ENCODE assay signal across 21 cellular contexts in genomic region chr20:57768519-57768918, GRCh38. TPM values are rescaled to one million over a fixed set of nuclear protein-coding genes. Genes with fewer than 3 reads are reported as not detected.
A peak's percentile ranks its signal among the peaks of the same experiment; 100 is the strongest.
DNase-seq lines count a peak whose midpoint lies in the region; ATAC-seq and TF ChIP-seq lines count a peak whose summit lies in the region.
"Had no signal": no experiment of that assay in that cellular context is flagged by ENCODE, and none has a peak within 500 bp of the region (broad histone marks: within the 10 kb centered on the region; RNA-seq: fewer than 3 reads in every experiment).

No MANE protein-coding gene starts in this region.

- intact Hi-C loops in prostate gland (cut with DNase I), result no loop called here

- TF ChIP-seq POLR2A in prostate gland (IDR thresholded peaks at IDR 0.05), result no peak

- peaks cover 36 to 68% (median 60%) of the 10 kb centered on the region in 10 experiments for H3K4me1 ChIP-seq in BLaER1 treated with 17β-estradiol and CSF1 and Interleukin-3, amounts not matched to agents 10 nM and 100 nM
- H3K4me1 ChIP-seq in prostate gland (replicated peaks), result no peaks in the 10 kb centered on the region
- H3K4me1 ChIP-seq: BE2C had no signal

- H3K36me3 ChIP-seq in BLaER1 treated with 17β-estradiol and CSF1 and Interleukin-3, amounts not matched to agents 10 nM and 100 nM, result 0 out of 22 replicates have a peak, but pooled peaks cover 0 to 4% (median 0%) of the 10 kb centered on the region in 11 experiments
- H3K36me3 ChIP-seq in prostate gland, result no peaks in the 10 kb centered on the region
- H3K36me3 ChIP-seq: BE2C, SJSA1 had no signal

- 83% methylated on average over 1 of the region's 1 CpG for WGBS in prostate gland

- H3K4me3 ChIP-seq in BLaER1 treated with 17β-estradiol and CSF1 and Interleukin-3, amounts not matched to agents 10 nM and 100 nM, result no peak overlapping the region
- H3K4me3 ChIP-seq in coronary artery (no peak overlapping the region), prostate gland (no peak overlapping the region)
- H3K4me3 ChIP-seq: SJSA1 had no signal

- no peak for TF ChIP-seq CTCF in coronary artery (IDR thresholded peaks at IDR 0.05)
- TF ChIP-seq CTCF in prostate gland (IDR thresholded peaks at IDR 0.05), result no peak

- no peaks in the 10 kb centered on the region for H3K27me3 ChIP-seq in BLaER1 treated with 17β-estradiol and CSF1 and Interleukin-3, amounts not matched to agents 10 nM and 100 nM
- H3K27me3 ChIP-seq in prostate gland (replicated peaks; ENCODE audit: insufficient read depth), result no peaks in the 10 kb centered on the region
- H3K27me3 ChIP-seq: BE2C, SJSA1 had no signal

- peak overlapping the region in 1 of 11 experiments; percentile 10; a peak in 1 of 22 replicates for H3K9ac ChIP-seq in BLaER1 treated with 17β-estradiol and CSF1 and Interleukin-3, amounts not matched to agents 10 nM and 100 nM

- ATAC-seq in GM18517 (IDR thresholded peaks at IDR 0.05; ENCODE audit: unreplicated experiment), result no peak

- H3K27ac ChIP-seq in BLaER1 treated with 17β-estradiol and CSF1 and Interleukin-3, amounts not matched to agents 10 nM and 100 nM, result no peak overlapping the region; a peak in 1 of 22 replicates
- H3K27ac ChIP-seq in coronary artery (no peak overlapping the region), prostate gland (peak overlapping the region; percentile 77 to 93)
- H3K27ac ChIP-seq: SJSA1 had no signal

- DNase-seq in NCI-H82 (lab: John Stamatoyannopoulos, UW), result peak; percentile 76
- DNase-seq in coronary artery (ENCODE audit: low spot score), result peak; percentile 19
- DNase-seq in prostate gland (ENCODE audit: low spot score), result no peak
- DNase-seq in ecto neural progenitor cell (ENCODE audit: low spot score), result no peak
- DNase-seq in T-helper 9 cell, result no peak
- DNase-seq in 8988T, result no peak
- DNase-seq: ACHN; BE2C; CD4-positive, alpha-beta T cell; COR-L47; DMS53; HCEC 1CT; NCI-H1092; NCI-H1417 treated with DMSO at 0.1 percent for 48 hours; NCI-H1694 treated with DMSO at 0.1 percent for 48 hours; NCI-H2081; NCI-H2227 treated with DMSO at 0.1 percent for 48 hours; Right ventricle myocardium superior had no signal

- peaks cover 14 to 23% (median 20%) of the 10 kb centered on the region in 11 experiments for H3K9me3 ChIP-seq in BLaER1 treated with 17β-estradiol and CSF1 and Interleukin-3, amounts not matched to agents 10 nM and 100 nM (replicated peaks in 1 of 11)
- no peaks in the 10 kb centered on the region for H3K9me3 ChIP-seq in prostate gland
- H3K9me3 ChIP-seq: BE2C, SJSA1 had no signal

- peaks cover 0 to 5% (median 0%) of the 10 kb centered on the region in 11 experiments; a peak in 1 of 22 replicates for H4K20me1 ChIP-seq in BLaER1 treated with 17β-estradiol and CSF1 and Interleukin-3, amounts not matched to agents 10 nM and 100 nM

- peak overlapping the region in 9 of 11 experiments; percentile 64 to 87 (median 77); a peak in 16 of 22 replicates for H3K4me2 ChIP-seq in BLaER1 treated with 17β-estradiol and CSF1 and Interleukin-3, amounts not matched to agents 10 nM and 100 nM

RNA-seq across cellular contexts. Expression of gene PMEPA1, which starts 58.7 kb away (rescaled TPM):
- total RNA-seq in prostate gland, result 100 to 1,000 TPM in 1 of 2 donors, 10 to 100 TPM in 1; 96.5 to 245 TPM

Comparison
In these comparisons a context has a peak if more than half of its experiments do, and no peak if none do; other contexts are left out.
1. H3K27ac ChIP-seq: peak in prostate gland (2 of 2); none in BLaER1 treated with 17β-estradiol and CSF1 and Interleukin-3, amounts not matched to agents 10 nM and 100 nM (0 of 11) and coronary artery (0 of 2).
2. DNase-seq: peak in NCI-H82 (single experiment) and coronary artery (single experiment); none in prostate gland (single experiment), ecto neural progenitor cell (single experiment), T-helper 9 cell (single experiment) and 8988T (single experiment).